Comparison of ENCODE assay signal across 8 cellular contexts in the genomic region with DNA sequence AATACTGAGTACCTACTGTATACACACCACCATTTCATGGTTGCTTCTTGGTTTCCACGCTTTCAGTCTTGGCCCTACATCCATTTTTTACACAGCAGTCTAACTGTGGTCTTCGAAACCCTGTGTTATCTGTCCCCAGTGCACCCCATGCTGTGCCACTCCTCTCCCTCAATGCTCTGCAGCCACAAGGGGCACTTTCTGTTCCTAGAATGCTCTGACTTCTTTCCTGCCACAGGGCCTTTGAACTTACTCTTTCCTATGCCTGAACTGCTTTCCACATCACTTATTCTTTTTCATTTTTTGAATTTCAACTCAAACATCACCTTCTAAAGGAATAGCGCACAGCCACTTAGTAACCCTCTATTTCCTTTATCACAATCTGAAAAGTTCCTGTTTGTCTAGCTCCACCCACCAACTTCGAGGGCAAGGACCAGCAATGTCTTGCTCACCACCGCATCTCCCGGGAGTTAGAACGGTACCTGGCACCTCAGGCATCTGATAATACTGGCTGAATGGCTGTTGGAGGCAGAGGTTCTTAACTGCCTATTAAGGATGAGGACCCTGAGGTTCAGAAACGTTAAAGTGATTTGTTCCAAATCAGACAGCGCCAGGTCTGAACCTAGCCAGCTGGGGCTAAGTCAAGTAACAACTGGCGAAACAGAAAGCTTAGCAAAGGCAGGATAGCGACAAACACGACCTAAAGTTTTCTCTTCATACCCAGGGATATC. TPM values are rescaled to one million over a fixed set of nuclear protein-coding genes. Genes with fewer than 3 reads are reported as not detected.
A peak's percentile ranks its signal among the peaks of the same experiment; 100 is the strongest.
DNase-seq lines count a peak whose midpoint lies in the region; ATAC-seq and FAIRE-seq lines count a peak whose summit lies in the region.

No MANE protein-coding gene starts in this region.

- H3K36me3 ChIP-seq in NT2/D1 (ENCODE audit: insufficient read depth, insufficient read length, low read length) (peaks cover 53% of the 10 kb centered on the region), iPS-18a (ENCODE audit: control insufficient read depth, low read depth, low read length) (peaks cover 13% of the 10 kb centered on the region)

- DNase-seq in A172 (ENCODE audit: low spot score): peak; percentile 35
- no peak for DNase-seq in GM18507 (ENCODE audit: extremely low spot score, insufficient read length, low read depth)
- no peak for DNase-seq in NT2/D1 (ENCODE audit: low read depth, low spot score)
- peak; percentile 7 for DNase-seq in activated T-helper 9 cell treated with anti-CD3 and anti-CD28 coated beads, Interleukin-2, amount 50 U/mL, for 16 hours (ENCODE audit: low read depth)
- peak; percentile 64 for DNase-seq in stimulated activated CD4-positive, alpha-beta T cell treated with anti-CD3 and anti-CD28 coated beads, Interleukin-15, amount 100 ng/mL, for 24 hours
- DNase-seq in posterior vena cava (ENCODE audit: low spot score): no peak

- FAIRE-seq in GM18507 (lab: Jason Lieb, UNC): peak; percentile 26

- H3K9ac ChIP-seq in NT2/D1 (ENCODE audit: insufficient read length, low read depth): peak overlapping the region; percentile 90
- H3K9ac ChIP-seq in iPS-18a (ENCODE audit: low read length): peak overlapping the region; percentile 97

- H3K9me3 ChIP-seq in NT2/D1 (ENCODE audit: insufficient read depth, low read length) (no peaks in the 10 kb centered on the region), iPS-18a (ENCODE audit: control insufficient read depth, low read depth, low read length) (no peaks in the 10 kb centered on the region)

- intact Hi-C loops in posterior vena cava (cut with DNase I): no loop called here

- no peaks in the 10 kb centered on the region for H3K27me3 ChIP-seq in NT2/D1 (ENCODE audit: insufficient read depth, insufficient read length)
- no peaks in the 10 kb centered on the region for H3K27me3 ChIP-seq in iPS-18a (ENCODE audit: control insufficient read depth, insufficient read depth, low read length)

- peak; percentile 2 for ATAC-seq in HG02970 (IDR thresholded peaks at IDR 0.05; ENCODE audit: low FRiP score, unreplicated experiment)

- H3K4me3 ChIP-seq in NT2/D1 (ENCODE audit: insufficient read length, low read depth): peak overlapping the region; percentile 74
- peak overlapping the region; percentile 94 for H3K4me3 ChIP-seq in iPS-18a (ENCODE audit: low read length)

- H3K27ac ChIP-seq in iPS-18a (ENCODE audit: low read length): peak overlapping the region; percentile 83

- H3K4me1 ChIP-seq in NT2/D1 (ENCODE audit: insufficient read depth, insufficient read length): no peaks in the 10 kb centered on the region
- H3K4me1 ChIP-seq in iPS-18a (ENCODE audit: control insufficient read depth, low read depth, low read length): peaks cover 3% of the 10 kb centered on the region

RNA-seq across cellular contexts. Expression of a gene that starts 0.6 kb away (rescaled TPM):
- total RNA-seq in A172 (2014; rRNA removed; shearing (Covaris generic)): 82.7 and 164 TPM in 2 replicates
- total RNA-seq in posterior vena cava: 10 to 100 TPM; 25.6 to 28.6 TPM

RNA-seq across cellular contexts. Expression of a gene that starts 49.6 kb away (rescaled TPM):
- total RNA-seq in A172 (2014; rRNA removed; shearing (Covaris generic)): 4.8 and 5.2 TPM in 2 replicates
- total RNA-seq in posterior vena cava: 10 to 100 TPM; 10.2 to 10.5 TPM

RNA-seq across cellular contexts. Expression of a gene that starts 49.9 kb away (rescaled TPM):
- total RNA-seq in A172 (2014; rRNA removed; shearing (Covaris generic)): 4.6 and 5.8 TPM in 2 replicates
- total RNA-seq in posterior vena cava: 10 to 100 TPM; 12.8 to 14.1 TPM

RNA-seq across cellular contexts. Expression of a gene that starts 59.2 kb away (rescaled TPM):
- total RNA-seq in A172 (2014; rRNA removed; shearing (Covaris generic)): 174 and 231 TPM in 2 replicates
- 100 to 1,000 TPM; 133 to 148 TPM for total RNA-seq in posterior vena cava

Comparison
In these comparisons a context has a peak if more than half of its experiments do, and no peak if none do; other contexts are left out.
1. DNase-seq: peak in A172 (single experiment), activated T-helper 9 cell treated with anti-CD3 and anti-CD28 coated beads, Interleukin-2, amount 50 U/mL, for 16 hours (single experiment) and stimulated activated CD4-positive, alpha-beta T cell treated with anti-CD3 and anti-CD28 coated beads, Interleukin-15, amount 100 ng/mL, for 24 hours (single experiment); none in GM18507 (single experiment), NT2/D1 (single experiment) and posterior vena cava (single experiment).